In genomic region chr12:4325984-4326383, GRCh38 we compare ENCODE assay signal across 1 cellular context.
TF ChIP-seq lines count a peak whose summit lies in the region.

No MANE protein-coding gene starts in this region.

TF ChIP-seq in WTC11, 78 proteins besides CTCF, POLR2A, EP300 and RAD21 (continued from another document):
- TF ChIP-seq CDX4 (CRISPR knock-in tag; IDR thresholded peaks at IDR 0.05; ENCODE audit: borderline replicate concordance) = no peak
- TF ChIP-seq E2F1 (CRISPR knock-in tag; IDR thresholded peaks at IDR 0.05) = no peak
